In the genomic region with DNA sequence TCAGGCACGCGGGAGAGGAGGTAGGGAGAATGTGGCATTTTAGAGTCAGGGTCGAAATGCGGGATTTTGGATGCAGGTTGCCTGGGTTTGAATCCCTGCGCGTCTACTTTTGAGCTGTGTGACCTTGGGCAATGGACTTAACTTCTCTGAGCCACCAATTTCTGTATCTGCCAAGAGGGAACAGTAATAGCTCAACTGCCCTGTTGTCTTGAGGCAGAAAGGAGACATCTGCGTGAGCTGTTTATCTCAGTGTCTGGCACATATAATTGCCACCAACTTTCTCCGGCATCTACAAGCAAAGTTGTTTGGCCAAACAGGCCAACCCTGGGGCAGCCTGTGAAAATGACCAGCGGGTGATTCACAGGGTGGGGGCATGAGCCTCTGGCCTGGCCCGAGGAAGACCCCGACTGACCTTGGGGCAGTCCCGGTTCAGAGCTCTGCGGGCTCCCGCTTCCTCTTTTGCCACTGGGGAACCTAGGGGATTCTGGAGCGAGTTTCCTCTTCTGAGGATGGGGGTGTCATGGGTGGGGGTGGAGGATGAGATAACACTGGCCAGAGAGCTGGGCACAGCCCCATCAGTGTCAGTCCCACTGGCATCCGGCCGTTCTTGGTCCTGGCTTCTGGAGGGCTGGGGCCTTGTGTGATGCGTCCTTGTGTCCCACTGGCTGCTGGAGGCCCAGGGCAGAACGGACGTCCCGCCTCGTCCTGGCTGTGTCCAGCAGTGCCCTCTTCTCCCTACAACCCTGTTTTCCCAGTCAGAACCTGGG, we compare ENCODE assay signal across 8 cellular contexts. TPM values are rescaled to one million over a fixed set of nuclear protein-coding genes. Genes with fewer than 3 reads are reported as not detected.
DNase-seq lines count a peak whose midpoint lies in the region; ATAC-seq and TF ChIP-seq lines count a peak whose summit lies in the region.

No MANE protein-coding gene starts in this region.

- H3K27me3 ChIP-seq in ACC112 (ENCODE audit: insufficient read depth, low read length) (no peaks in the 10 kb centered on the region; the same call in 1 of the 2 replicates), HCT116 (ENCODE audit: insufficient read depth, low read length) (no peaks in the 10 kb centered on the region), right cardiac atrium (ENCODE audit: control insufficient read depth, insufficient read depth) (no peaks in the 10 kb centered on the region)

- no peak overlapping the region for H2AFZ ChIP-seq in ACC112 (ENCODE audit: low read length, unreplicated experiment)
- no peak overlapping the region for H2AFZ ChIP-seq in HCT116 (ENCODE audit: low read depth, low read length, poor library complexity, severe bottlenecking)

- peaks cover 70% of the 10 kb centered on the region for H3K4me1 Mint-ChIP-seq in activated naive CD8-positive, alpha-beta T cell (ENCODE audit: low read depth)

- peak overlapping the region; percentile 90 for H3K27ac Mint-ChIP-seq in activated naive CD8-positive, alpha-beta T cell

- TF ChIP-seq CTCF in HCT116 (IDR thresholded peaks at IDR 0.05 in 2 of 3, conservative IDR thresholded peaks at IDR 0.05 in 1 of 3; ENCODE audit: borderline replicate concordance in 1 of 3, insufficient read depth in 1 of 3, low read depth in 2 of 3, low read length in 2 of 3) (no peak), retinal pigment epithelial cell (conservative IDR thresholded peaks at IDR 0.05; ENCODE audit: low read depth, low read length) (no peak)

- no peaks in the 10 kb centered on the region for H3K9me3 ChIP-seq in HCT116 (ENCODE audit: control insufficient read depth in 1 of 2, insufficient read depth in 1 of 2, low read depth in 1 of 2, low read length in 2 of 2)
- no peaks in the 10 kb centered on the region for H3K9me3 ChIP-seq in right cardiac atrium (ENCODE audit: control insufficient read depth, low read length)

- H3K9me3 Mint-ChIP-seq in activated naive CD8-positive, alpha-beta T cell (ENCODE audit: low read depth): no peaks in the 10 kb centered on the region

- no peak for TF ChIP-seq POLR2A in HCT116 (IDR thresholded peaks at IDR 0.05; ENCODE audit: borderline replicate concordance, extremely low read depth, insufficient read depth, insufficient read length)

- 21% methylated on average over 22 of the region's 22 CpGs for WGBS in right cardiac atrium

- no peak for TF ChIP-seq RAD21 in HCT116 (IDR thresholded peaks at IDR 0.05; ENCODE audit: low read depth)

- POLR2A ChIA-PET in HCT116 (lab: Charles Lee): no interaction called here

- ATAC-seq in HCT116 (no peak), right cardiac atrium (peak; percentile 39 to 63), HG03439 (IDR thresholded peaks at IDR 0.05; ENCODE audit: unreplicated experiment) (no peak)

- peak overlapping the region; percentile 60 for H3K9ac ChIP-seq in HCT116 (ENCODE audit: low read length)

- H3K27ac ChIP-seq in ACC112 (ENCODE audit: low read depth, low read length) (peak overlapping the region; percentile 36; the same call in 1 of the 2 replicates), HCT116 (ENCODE audit: low read depth, low read length) (no peak overlapping the region; the same call in 1 of the 2 replicates), right cardiac atrium (ENCODE audit: low read length) (peak overlapping the region; percentile 62)

- no peaks in the 10 kb centered on the region for H3K36me3 ChIP-seq in ACC112 (ENCODE audit: insufficient read depth, low read length)
- no peaks in the 10 kb centered on the region for H3K36me3 ChIP-seq in HCT116 (ENCODE audit: control insufficient read depth in 1 of 2, insufficient read depth in 2 of 2, low read length in 2 of 2)

- H3K9me2 ChIP-seq in HCT116 (ENCODE audit: insufficient read depth): no peaks in the 10 kb centered on the region

- H3K4me3 ChIP-seq in ACC112 (ENCODE audit: low read depth, low read length) (peak overlapping the region; percentile 87), HCT116 (replicated peaks in 1 of 2; ENCODE audit: low read depth in 1 of 2, low read length in 2 of 2) (peak overlapping the region; percentile 63 to 66), right cardiac atrium (ENCODE audit: low read length) (peak overlapping the region; percentile 96), retinal pigment epithelial cell (ENCODE audit: low read length) (peak overlapping the region; percentile 67)

- CTCF ChIA-PET in HCT116 (lab: Charles Lee): no interaction called here

- intact Hi-C loops in HCT116 (cut with micrococcal nuclease) (no loop called here), right cardiac atrium (cut with DNase I) (no loop called here)

- peak overlapping the region; percentile 85 for H3K4me2 ChIP-seq in HCT116 (ENCODE audit: low read length)

- H3K79me2 ChIP-seq in ACC112 (ENCODE audit: control insufficient read depth, insufficient read depth, low read length, unreplicated experiment) (no peaks in the 10 kb centered on the region), HCT116 (ENCODE audit: insufficient read depth, low read length) (no peaks in the 10 kb centered on the region)

- RAD21 ChIA-PET in HCT116 (lab: Charles Lee; ENCODE audit: low non-redundant PET in 1 of 2, low total read pairs in 2 of 2, uncharacterized antibody in 2 of 2, unreplicated experiment in 2 of 2): no interaction called here

- peaks cover 17% of the 10 kb centered on the region for H3K4me1 ChIP-seq in ACC112 (ENCODE audit: control insufficient read depth, insufficient read depth, low read length, unreplicated experiment)
- H3K4me1 ChIP-seq in HCT116 (ENCODE audit: control insufficient read depth in 1 of 2, insufficient read depth in 2 of 2, low read length in 2 of 2): peaks cover 23 to 47% of the 10 kb centered on the region in 2 experiments
- H3K4me1 ChIP-seq in right cardiac atrium (ENCODE audit: control insufficient read depth, insufficient read depth, low read length): peaks cover 17% of the 10 kb centered on the region

- TSS peak; percentile 66 for BruUV-seq in HCT116 (replicated peaks; lab: Mats Ljungman, UMichigan)

- no peaks in the 10 kb centered on the region for H3K36me3 Mint-ChIP-seq in activated naive CD8-positive, alpha-beta T cell

- DNase-seq in HCT116 (ENCODE audit: low read depth, low spot score) (no peak), right cardiac atrium (peak; percentile 72 to 86 (median 86)), retinal pigment epithelial cell (ENCODE audit: low read depth) (no peak), COLO829 (ENCODE audit: low spot score) (no peak), HuH-7.5 (ENCODE audit: low spot score) (no peak)

- H4K20me1 ChIP-seq in HCT116 (ENCODE audit: insufficient read depth): no peaks in the 10 kb centered on the region

- H3K27me3 Mint-ChIP-seq in activated naive CD8-positive, alpha-beta T cell: no peaks in the 10 kb centered on the region

- peak overlapping the region; percentile 85 for H3K4me3 Mint-ChIP-seq in activated naive CD8-positive, alpha-beta T cell

TF ChIP-seq in HCT116, 20 proteins besides CTCF, POLR2A, EP300 and RAD21 (continues in another document):
- TF ChIP-seq EZH2phosphoT487 (IDR thresholded peaks at IDR 0.05; ENCODE audit: borderline replicate concordance) (no peak), JUND (IDR thresholded peaks at IDR 0.05) (no peak), YY1 (IDR thresholded peaks at IDR 0.05; ENCODE audit: extremely low read depth, insufficient replicate concordance, low read depth, low read length) (no peak), ZNF274 (IDR thresholded peaks at IDR 0.05; ENCODE audit: low read depth, low read length) (no peak), SIN3A (IDR thresholded peaks at IDR 0.05; ENCODE audit: low read depth) (no peak), FOSL1 (IDR thresholded peaks at IDR 0.05; ENCODE audit: low read depth) (no peak), SRF (IDR thresholded peaks at IDR 0.05; ENCODE audit: low read depth) (no peak)
- TF ChIP-seq, protein P1, sequence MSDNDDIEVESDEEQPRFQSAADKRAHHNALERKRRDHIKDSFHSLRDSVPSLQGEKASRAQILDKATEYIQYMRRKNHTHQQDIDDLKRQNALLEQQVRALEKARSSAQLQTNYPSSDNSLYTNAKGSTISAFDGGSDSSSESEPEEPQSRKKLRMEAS (IDR thresholded peaks at IDR 0.05): no peak
- TF ChIP-seq, protein P2, sequence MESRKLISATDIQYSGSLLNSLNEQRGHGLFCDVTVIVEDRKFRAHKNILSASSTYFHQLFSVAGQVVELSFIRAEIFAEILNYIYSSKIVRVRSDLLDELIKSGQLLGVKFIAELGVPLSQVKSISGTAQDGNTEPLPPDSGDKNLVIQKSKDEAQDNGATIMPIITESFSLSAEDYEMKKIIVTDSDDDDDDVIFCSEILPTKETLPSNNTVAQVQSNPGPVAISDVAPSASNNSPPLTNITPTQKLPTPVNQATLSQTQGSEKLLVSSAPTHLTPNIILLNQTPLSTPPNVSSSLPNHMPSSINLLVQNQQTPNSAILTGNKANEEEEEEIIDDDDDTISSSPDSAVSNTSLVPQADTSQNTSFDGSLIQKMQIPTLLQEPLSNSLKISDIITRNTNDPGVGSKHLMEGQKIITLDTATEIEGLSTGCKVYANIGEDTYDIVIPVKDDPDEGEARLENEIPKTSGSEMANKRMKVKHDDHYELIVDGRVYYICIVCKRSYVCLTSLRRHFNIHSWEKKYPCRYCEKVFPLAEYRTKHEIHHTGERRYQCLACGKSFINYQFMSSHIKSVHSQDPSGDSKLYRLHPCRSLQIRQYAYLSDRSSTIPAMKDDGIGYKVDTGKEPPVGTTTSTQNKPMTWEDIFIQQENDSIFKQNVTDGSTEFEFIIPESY (IDR thresholded peaks at IDR 0.05; ENCODE audit: extremely low read depth, insufficient replicate concordance, low read length): no peak
- TF ChIP-seq, protein P3, sequence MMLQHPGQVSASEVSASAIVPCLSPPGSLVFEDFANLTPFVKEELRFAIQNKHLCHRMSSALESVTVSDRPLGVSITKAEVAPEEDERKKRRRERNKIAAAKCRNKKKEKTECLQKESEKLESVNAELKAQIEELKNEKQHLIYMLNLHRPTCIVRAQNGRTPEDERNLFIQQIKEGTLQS (IDR thresholded peaks at IDR 0.05): no peak

RNA-seq across cellular contexts. Expression of a gene that starts 1.3 kb away (rescaled TPM):
- total RNA-seq in HCT116 (2021; ENCODE audit: unreplicated experiment) (12.2 TPM), right cardiac atrium (10 to 100 TPM; 24.8 to 33.3 (median 26.1) TPM)
- polyA plus RNA-seq in HCT116 (2012): 9.8 and 11.3 TPM in 2 replicates
- 24.4 TPM for polyA plus RNA-seq in right cardiac atrium

Comparison
In these comparisons a context has a peak if more than half of its experiments do, and no peak if none do; other contexts are left out.
1. ATAC-seq: peak in right cardiac atrium (2 of 2); none in HCT116 (single experiment) and HG03439 (single experiment).
2. DNase-seq: peak in right cardiac atrium (3 of 3); none in HCT116 (single experiment), retinal pigment epithelial cell (single experiment), COLO829 (single experiment) and HuH-7.5 (single experiment).
3. Peak in every context shown above with its lines, with median percentiles within 50 percentile points of each other: H3K4me3 ChIP-seq.